9 cellular contexts compared by ENCODE assay signal in the genomic region with DNA sequence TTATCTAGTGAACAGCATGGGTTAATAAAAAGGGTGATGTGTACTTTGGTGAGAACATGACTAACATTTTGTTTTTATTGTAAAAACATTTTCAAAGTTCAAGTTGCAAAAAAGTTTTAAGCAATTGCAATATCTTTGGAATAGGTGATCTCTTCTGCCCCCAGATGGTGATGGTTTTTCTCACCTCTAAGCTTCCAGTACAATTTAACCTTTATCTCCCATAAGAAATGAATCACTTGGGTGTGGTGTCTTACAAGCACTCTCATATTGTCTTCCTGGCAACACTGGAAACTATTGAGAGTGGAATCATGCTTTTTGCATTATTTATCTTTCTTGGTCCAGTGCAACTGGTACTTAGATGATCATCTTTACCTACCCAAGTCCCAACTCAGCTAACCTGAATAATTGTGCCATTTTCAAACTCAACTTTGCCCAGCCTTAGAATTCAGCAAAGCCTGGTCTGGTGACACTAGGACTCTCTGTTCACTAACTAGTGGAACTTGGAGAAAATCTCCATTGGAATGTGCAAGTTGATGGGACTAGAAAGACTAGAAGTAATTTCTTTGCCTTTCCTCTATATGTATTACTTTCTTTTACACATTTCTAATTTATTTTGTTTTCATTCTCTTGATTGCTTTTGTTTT.
DNase-seq lines count a peak whose midpoint lies in the region; ATAC-seq and TF ChIP-seq lines count a peak whose summit lies in the region.
"Had no signal": no experiment of that assay in that cellular context is flagged by ENCODE, and none has a peak within 500 bp of the region (broad histone marks: within the 10 kb centered on the region; RNA-seq: fewer than 3 reads in every experiment).

No MANE protein-coding gene starts in this region.

- no peaks in the 10 kb centered on the region for H3K9me2 ChIP-seq in OCI-LY1 (ENCODE audit: low read depth, low read length)

- no peaks in the 10 kb centered on the region for H3K36me3 ChIP-seq in OCI-LY1 (ENCODE audit: insufficient read depth, low read length)

- H3K4me3 ChIP-seq in OCI-LY1 (ENCODE audit: low read depth, low read length, poor library complexity, severe bottlenecking) (no peak overlapping the region), epithelial cell of proximal tubule (ENCODE audit: low read depth, low read length) (no peak overlapping the region), skeletal muscle cell (ENCODE audit: low read depth, low read length) (no peak overlapping the region)

- no peaks in the 10 kb centered on the region for H4K20me1 ChIP-seq in OCI-LY1 (ENCODE audit: insufficient read depth, low read length)

- peaks cover 18% of the 10 kb centered on the region for H3K4me1 ChIP-seq in OCI-LY1 (ENCODE audit: insufficient read depth, low read length, severe bottlenecking)

- 0 out of 2 replicates have a peak overlapping the region, but pooled peaks have one; percentile 72 for H2AFZ ChIP-seq in OCI-LY1 (ENCODE audit: low read length)

- H3K9ac ChIP-seq in OCI-LY1 (ENCODE audit: low read length) = peak overlapping the region; percentile 11; the same call in 1 of the 2 replicates

- no peak for ATAC-seq in activated CD4-positive, CD25-positive, alpha-beta regulatory T cell treated with anti-CD3 and anti-CD28 coated beads, Interleukin-2, amount 50 U/mL, for 24 hours

- no peaks in the 10 kb centered on the region for H3K27me3 ChIP-seq in OCI-LY1 (ENCODE audit: insufficient read depth, low read length)

- DNase-seq in DMS53 (lab: John Stamatoyannopoulos, UW) (peak; percentile 0), DMS53 treated with DMSO at 0.1 percent for 48 hours (lab: John Stamatoyannopoulos, UW; ENCODE audit: unreplicated experiment) (no peak), epithelial cell of proximal tubule (ENCODE audit: low read depth) (peak; percentile 32), skeletal muscle cell (ENCODE audit: low read depth) (peak; percentile 71), NCI-H82 treated with DMSO at 0.1 percent for 48 hours (lab: John Stamatoyannopoulos, UW; ENCODE audit: unreplicated experiment) (no peak)
- DNase-seq in stimulated activated naive CD4-positive, alpha-beta T cell (lab: John Stamatoyannopoulos, UW) = no peak
- DNase-seq: activated T-cell treated with anti-CD3 and anti-CD28 coated beads, Interleukin-2, amount 50 U/mL, for 48 hours had no signal

- TF ChIP-seq CTCF in OCI-LY1 (IDR thresholded peaks at IDR 0.05; ENCODE audit: low read length) (peak; percentile 65), epithelial cell of proximal tubule (conservative IDR thresholded peaks at IDR 0.05; ENCODE audit: low read depth, low read length) (peak; percentile 56)

- no peaks in the 10 kb centered on the region for H3F3A ChIP-seq in OCI-LY1 (ENCODE audit: insufficient read depth, low read length)

- H3K27ac ChIP-seq in OCI-LY1 (ENCODE audit: low read depth, low read length, poor library complexity, severe bottlenecking) = peak overlapping the region; percentile 61

- no peak overlapping the region for H3K4me2 ChIP-seq in OCI-LY1 (ENCODE audit: low read length)

- H3K9me3 ChIP-seq in OCI-LY1 (ENCODE audit: low read length) = no peaks in the 10 kb centered on the region

- H3K79me2 ChIP-seq in OCI-LY1 (ENCODE audit: insufficient read depth, low read length) = no peaks in the 10 kb centered on the region

Comparison
In these comparisons a context has a peak if more than half of its experiments do, and no peak if none do; other contexts are left out.
1. DNase-seq: peak in DMS53 (single experiment), epithelial cell of proximal tubule (single experiment) and skeletal muscle cell (single experiment); none in DMS53 treated with DMSO at 0.1 percent for 48 hours (single experiment), NCI-H82 treated with DMSO at 0.1 percent for 48 hours (single experiment) and stimulated activated naive CD4-positive, alpha-beta T cell (0 of 6).